Comparison of ENCODE assay signal across 8 cellular contexts in genomic region chr1:180911640-180912161, GRCh38. TPM values are rescaled to one million over a fixed set of nuclear protein-coding genes. Genes with fewer than 3 reads are reported as not detected.
DNase-seq lines count a peak whose midpoint lies in the region; ATAC-seq and TF ChIP-seq lines count a peak whose summit lies in the region.

No MANE protein-coding gene starts in this region.

- TF ChIP-seq CTCF in GM23338 (conservative IDR thresholded peaks at IDR 0.05; ENCODE audit: low read depth in 2 of 2) = no peak
- TF ChIP-seq CTCF in hepatocyte (IDR thresholded peaks at IDR 0.05; ENCODE audit: poor library complexity) = no peak

- H3K79me2 ChIP-seq in GM23338 (replicated peaks; ENCODE audit: insufficient read depth) = no peaks in the 10 kb centered on the region
- peaks cover 5% of the 10 kb centered on the region for H3K79me2 ChIP-seq in hepatocyte

- peaks cover 20% of the 10 kb centered on the region for H3K27me3 Mint-ChIP-seq in GM23338 (ENCODE audit: insufficient read depth, low read depth, poor library complexity)
- peaks cover 40% of the 10 kb centered on the region for H3K27me3 Mint-ChIP-seq in activated naive CD8-positive, alpha-beta T cell treated with anti-CD3 and anti-CD28 coated beads, Interleukin-2, amount 10 ng/mL, durations not matched to agents 7 days and 5 days

- H3K9me3 ChIP-seq in hepatocyte (ENCODE audit: low read depth) (no peaks in the 10 kb centered on the region), skeletal muscle satellite cell (replicated peaks; ENCODE audit: low read length) (no peaks in the 10 kb centered on the region)

- H3K9me3 Mint-ChIP-seq in GM23338 = no peaks in the 10 kb centered on the region; the same call in 2 of the 3 replicates
- H3K9me3 Mint-ChIP-seq in activated naive CD8-positive, alpha-beta T cell treated with anti-CD3 and anti-CD28 coated beads, Interleukin-2, amount 10 ng/mL, durations not matched to agents 7 days and 5 days = no peaks in the 10 kb centered on the region

- peak overlapping the region; percentile 65 for H3K4me3 ChIP-seq in GM23338
- H3K4me3 ChIP-seq in hepatocyte = peak overlapping the region; percentile 58
- H3K4me3 ChIP-seq in skeletal muscle satellite cell (ENCODE audit: low read length) = peak overlapping the region; percentile 79

- H4K20me1 ChIP-seq in GM23338 (replicated peaks; ENCODE audit: insufficient read depth) = no peaks in the 10 kb centered on the region
- no peaks in the 10 kb centered on the region for H4K20me1 ChIP-seq in hepatocyte (ENCODE audit: insufficient read depth, poor library complexity, severe bottlenecking)

- 35% methylated on average over 15 of the region's 15 CpGs for WGBS in hepatocyte (ENCODE audit: low lambda C conversion rate, missing lambda C conversion rate)

- H3K9me2 ChIP-seq in GM23338 (ENCODE audit: insufficient read depth) (no peaks in the 10 kb centered on the region), hepatocyte (replicated peaks; ENCODE audit: insufficient read depth) (no peaks in the 10 kb centered on the region)

- H3K36me3 ChIP-seq in GM23338 (ENCODE audit: insufficient read depth) = no peaks in the 10 kb centered on the region
- H3K36me3 ChIP-seq in hepatocyte (replicated peaks; ENCODE audit: insufficient read depth, low read depth) = no peaks in the 10 kb centered on the region
- peaks cover 5% of the 10 kb centered on the region for H3K36me3 ChIP-seq in skeletal muscle satellite cell (ENCODE audit: insufficient read depth, low read length)

- ATAC-seq in GM23338 (peak; percentile 8), GM19395 (IDR thresholded peaks at IDR 0.05; ENCODE audit: unreplicated experiment) (no peak), GM18517 (IDR thresholded peaks at IDR 0.05; ENCODE audit: unreplicated experiment) (no peak), GM21390 (IDR thresholded peaks at IDR 0.05; ENCODE audit: unreplicated experiment) (no peak)
- no peak for ATAC-seq in activated naive CD8-positive, alpha-beta T cell treated with anti-CD3 and anti-CD28 coated beads, Interleukin-2, amount 10 ng/mL, durations not matched to agents 7 days and 5 days (ENCODE audit: low read depth)

- H3K27ac ChIP-seq in GM23338 (ENCODE audit: low read depth) (no peak overlapping the region), hepatocyte (peak overlapping the region; percentile 96)

- H3K4me3 Mint-ChIP-seq in GM23338 = peak overlapping the region; percentile 75
- peak overlapping the region; percentile 61 for H3K4me3 Mint-ChIP-seq in activated naive CD8-positive, alpha-beta T cell treated with anti-CD3 and anti-CD28 coated beads, Interleukin-2, amount 10 ng/mL, durations not matched to agents 7 days and 5 days

- H2AFZ ChIP-seq in GM23338 (peak overlapping the region; percentile 73), hepatocyte (peak overlapping the region; percentile 87)

- peaks cover 38% of the 10 kb centered on the region; the same call in 2 of the 3 replicates for H3K4me1 Mint-ChIP-seq in GM23338
- H3K4me1 Mint-ChIP-seq in activated naive CD8-positive, alpha-beta T cell treated with anti-CD3 and anti-CD28 coated beads, Interleukin-2, amount 10 ng/mL, durations not matched to agents 7 days and 5 days = peaks cover 12% of the 10 kb centered on the region

- no peaks in the 10 kb centered on the region; the same call in 2 of the 3 replicates for H3K36me3 Mint-ChIP-seq in GM23338 (ENCODE audit: low read depth)
- H3K36me3 Mint-ChIP-seq in activated naive CD8-positive, alpha-beta T cell treated with anti-CD3 and anti-CD28 coated beads, Interleukin-2, amount 10 ng/mL, durations not matched to agents 7 days and 5 days = no peaks in the 10 kb centered on the region

- H3K27me3 ChIP-seq in GM23338 (ENCODE audit: insufficient read depth) (peaks cover 33% of the 10 kb centered on the region), hepatocyte (peaks cover 9% of the 10 kb centered on the region), skeletal muscle satellite cell (ENCODE audit: control insufficient read depth, insufficient read depth, low read length) (no peaks in the 10 kb centered on the region)

- H3K9ac ChIP-seq in skeletal muscle satellite cell (ENCODE audit: low read depth, low read length) = peak overlapping the region; percentile 93

- no peaks in the 10 kb centered on the region for H3F3A ChIP-seq in GM23338 (replicated peaks; ENCODE audit: low read depth)

- POLR2A ChIA-PET in activated naive CD8-positive, alpha-beta T cell treated with anti-CD3 and anti-CD28 coated beads, Interleukin-2, amount 10 ng/mL, durations not matched to agents 7 days and 5 days (lab: Charles Lee) = no interaction called here

- H3K4me2 ChIP-seq in GM23338 (peak overlapping the region; percentile 86), hepatocyte (peak overlapping the region; percentile 93), skeletal muscle satellite cell (ENCODE audit: low read length) (peak overlapping the region; percentile 93)

- H3K27ac Mint-ChIP-seq in GM23338 = 0 out of 2 replicates have a peak overlapping the region, but pooled peaks have one; percentile 30
- no peak overlapping the region for H3K27ac Mint-ChIP-seq in activated naive CD8-positive, alpha-beta T cell treated with anti-CD3 and anti-CD28 coated beads, Interleukin-2, amount 10 ng/mL, durations not matched to agents 7 days and 5 days

- peaks cover 6% of the 10 kb centered on the region; the same call in 1 of the 2 replicates for H3K4me1 ChIP-seq in GM23338 (ENCODE audit: insufficient read depth)
- H3K4me1 ChIP-seq in hepatocyte (ENCODE audit: insufficient read depth) = peaks cover 19% of the 10 kb centered on the region
- peaks cover 11% of the 10 kb centered on the region for H3K4me1 ChIP-seq in skeletal muscle satellite cell (ENCODE audit: control insufficient read depth, insufficient read depth, low read length)

- DNase-seq in GM23338 (ENCODE audit: low spot score) = peak; percentile 60
- peak; percentile 20 for DNase-seq in activated naive CD8-positive, alpha-beta T cell treated with anti-CD3 and anti-CD28 coated beads, Interleukin-2, amount 10 ng/mL, durations not matched to agents 7 days and 5 days
- peak; percentile 32 for DNase-seq in hepatocyte (ENCODE audit: low spot score)
- DNase-seq in iPS-NIHi11 (ENCODE audit: low spot score) = no peak

TF ChIP-seq in GM23338, 12 proteins besides CTCF, POLR2A, EP300 and RAD21 (continues in another document):
- 0 out of 2 replicates have a peak, but pooled peaks have one; percentile 18 for TF ChIP-seq ZNF331 (CRISPR knock-in tag; IDR thresholded peaks at IDR 0.05; ENCODE audit: low read depth)
- peak; percentile 10; the same call in 1 of the 2 replicates for TF ChIP-seq CREB1 (CRISPR knock-in tag; IDR thresholded peaks at IDR 0.05; ENCODE audit: low read depth)

RNA-seq across cellular contexts. Expression of gene KIAA1614, which starts 1.0 kb away (rescaled TPM):
- total RNA-seq in GM23338 (2014; rRNA removed; shearing (Covaris generic)) = 1.8 and 2.3 TPM in 2 replicates
- polyA plus RNA-seq in GM23338 (2016; fragmentation: Nextera tagmentation; extraction: Ambion mirVana) (0.80 and 1.1 TPM in 2 replicates), hepatocyte (2.5 and 2.9 TPM in 2 replicates)
- under 1 TPM; 0.19 to 0.34 TPM for total RNA-seq in activated naive CD8-positive, alpha-beta T cell treated with anti-CD3 and anti-CD28 coated beads, Interleukin-2, amount 10 ng/mL, durations not matched to agents 7 days and 5 days
- total RNA-seq in hepatocyte = 2.6 and 3.0 TPM in 2 replicates
- 3.5 and 5.1 TPM in 2 replicates for total RNA-seq in skeletal muscle satellite cell (2012; rRNA removed)
